In genomic region chr13:41995946-41996345, GRCh38 we compare ENCODE assay signal across 10 cellular contexts. TPM values are rescaled to one million over a fixed set of nuclear protein-coding genes. Genes with fewer than 3 reads are reported as not detected.
DNase-seq lines count a peak whose midpoint lies in the region; TF ChIP-seq lines count a peak whose summit lies in the region.
"Had no signal": no experiment of that assay in that cellular context is flagged by ENCODE, and none has a peak within 500 bp of the region (broad histone marks: within the 10 kb centered on the region; RNA-seq: fewer than 3 reads in every experiment).

No MANE protein-coding gene starts in this region.

- H2BK15ac ChIP-seq in mesenchymal stem cell (ENCODE audit: low read depth, poor library complexity, severe bottlenecking): no peak overlapping the region

- no peaks in the 10 kb centered on the region for H3K79me1 ChIP-seq in mesenchymal stem cell (replicated peaks; ENCODE audit: low read length, poor library complexity, severe bottlenecking)

- no peak overlapping the region for H4K91ac ChIP-seq in mesenchymal stem cell (ENCODE audit: low read length)

- no peak overlapping the region for H3K4me3 ChIP-seq in HEK293 (ENCODE audit: low read depth, low read length)
- no peak overlapping the region for H3K4me3 ChIP-seq in mesenchymal stem cell (ENCODE audit: insufficient read depth in 1 of 2, low read depth in 1 of 2, low read length in 2 of 2)

- H2AK5ac ChIP-seq in mesenchymal stem cell (ENCODE audit: low read length, severe bottlenecking): no peak overlapping the region

- H3K14ac ChIP-seq in mesenchymal stem cell (ENCODE audit: low read length in 2 of 2): no peak overlapping the region

- H3K9ac ChIP-seq in mesenchymal stem cell (ENCODE audit: low read length): no peak overlapping the region

- no peaks in the 10 kb centered on the region for H3K9me3 ChIP-seq in HEK293 (ENCODE audit: control insufficient read depth, insufficient read depth, low read depth, low read length)
- no peaks in the 10 kb centered on the region for H3K9me3 ChIP-seq in mesenchymal stem cell (ENCODE audit: control insufficient read depth, low read length)

- peaks cover 4 to 17% of the 10 kb centered on the region in 2 experiments for H3K27me3 ChIP-seq in mesenchymal stem cell (ENCODE audit: control insufficient read depth in 1 of 2, insufficient read depth in 1 of 2, low read length in 2 of 2)

- no peak overlapping the region for H2BK5ac ChIP-seq in mesenchymal stem cell (ENCODE audit: low read depth, low read length, poor library complexity, severe bottlenecking)

- TF ChIP-seq CTCF in HEK293 (tag by site-specific recombination; IDR thresholded peaks at IDR 0.05): no peak

- WGBS in mesenchymal stem cell: 64% methylated on average over 4 of the region's 5 CpGs

- DNase-seq in EH (ENCODE audit: low read depth) (peak; percentile 26), mesenchymal stem cell (peak; percentile 27), foreskin melanocyte (no peak), midbrain (lab: John Stamatoyannopoulos, UW) (no peak), NCI-H524 (lab: John Stamatoyannopoulos, UW) (no peak)
- peak in 2 of 3 experiments; percentile 15 to 16 for DNase-seq in activated CD8-positive, alpha-beta memory T cell treated with anti-CD3 and anti-CD28 coated beads for 48 hours (ENCODE audit: low read depth in 2 of 3, low spot score in 2 of 3)
- DNase-seq: cerebellar nuclear complex, NCI-H2171 treated with DMSO at 0.1 percent for 48 hours, nucleus accumbens had no signal

- H4K8ac ChIP-seq in mesenchymal stem cell (ENCODE audit: low read length): no peak overlapping the region

- H3K27ac ChIP-seq in HEK293 (ENCODE audit: extremely low read depth, low read depth, low read length) (no peak overlapping the region), mesenchymal stem cell (ENCODE audit: low read length, poor library complexity, severe bottlenecking) (no peak overlapping the region)

- CTCF ChIA-PET in HEK293 (lab: Yijun Ruan, JAX): no interaction called here

- H3K36me3 ChIP-seq in HEK293 (ENCODE audit: control insufficient read depth in 2 of 2, insufficient read depth in 1 of 2, low read length in 2 of 2) (no peaks in the 10 kb centered on the region), mesenchymal stem cell (ENCODE audit: control insufficient read depth in 1 of 2, insufficient read depth in 2 of 2, low read depth in 1 of 2, low read length in 2 of 2) (no peaks in the 10 kb centered on the region)

- H3K4me2 ChIP-seq in mesenchymal stem cell (ENCODE audit: low read length, poor library complexity, severe bottlenecking): no peak overlapping the region

- H3K4me1 ChIP-seq in HEK293 (ENCODE audit: control insufficient read depth, insufficient read depth, low read length) (no peaks in the 10 kb centered on the region), mesenchymal stem cell (ENCODE audit: control insufficient read depth, insufficient read depth, low read depth, low read length) (no peaks in the 10 kb centered on the region)

- no peak overlapping the region for H2AFZ ChIP-seq in mesenchymal stem cell (ENCODE audit: low read depth, low read length)

- H2BK120ac ChIP-seq in mesenchymal stem cell (ENCODE audit: low read depth, low read length): no peak overlapping the region

- H3K23ac ChIP-seq in mesenchymal stem cell (ENCODE audit: low read length in 2 of 2): no peak overlapping the region

- H3K18ac ChIP-seq in mesenchymal stem cell (ENCODE audit: low read depth in 1 of 2, low read length in 2 of 2): no peak overlapping the region

- H2BK12ac ChIP-seq in mesenchymal stem cell (ENCODE audit: low read length in 2 of 2): no peak overlapping the region

- no peak overlapping the region for H3K4ac ChIP-seq in mesenchymal stem cell (ENCODE audit: low read depth in 1 of 2, low read length in 2 of 2)

- POLR2A ChIA-PET in HEK293 (lab: Yijun Ruan, JAX): no interaction called here

TF ChIP-seq in HEK293, 187 proteins besides CTCF, POLR2A, EP300 and RAD21:
- TF ChIP-seq ZNF19 (tag by site-specific recombination; IDR thresholded peaks at IDR 0.05; ENCODE audit: low read depth) (no peak), EGR2 (tag by site-specific recombination; IDR thresholded peaks at IDR 0.05; ENCODE audit: low read depth) (peak; percentile 23; the same call in 1 of the 2 replicates), ZNF660 (tag by site-specific recombination; IDR thresholded peaks at IDR 0.05) (peak; percentile 99), ZFHX2 (tag by site-specific recombination; conservative IDR thresholded peaks at IDR 0.05) (peak; percentile 66), SP7 (tag by site-specific recombination; IDR thresholded peaks at IDR 0.05) (0 out of 2 replicates have a peak, but pooled peaks have one; percentile 15), ZNF214 (tag by site-specific recombination; IDR thresholded peaks at IDR 0.05; ENCODE audit: borderline replicate concordance) (no peak)

RNA-seq across cellular contexts. Expression of gene VWA8, which starts 35.0 kb away (rescaled TPM):
- 5.5 TPM for polyA plus RNA-seq in mesenchymal stem cell (2013, experiment 1 of 2)
- polyA plus RNA-seq in mesenchymal stem cell (2013, experiment 2 of 2): 6.1 TPM

RNA-seq across cellular contexts. Expression of gene DGKH, which starts 52.5 kb away (rescaled TPM):
- 3.5 TPM for polyA plus RNA-seq in mesenchymal stem cell (2013, experiment 1 of 2)
- 3.9 TPM for polyA plus RNA-seq in mesenchymal stem cell (2013, experiment 2 of 2)

Comparison
In these comparisons a context has a peak if more than half of its experiments do, and no peak if none do; other contexts are left out.
1. DNase-seq: peak in EH (single experiment), activated CD8-positive, alpha-beta memory T cell treated with anti-CD3 and anti-CD28 coated beads for 48 hours (2 of 3) and mesenchymal stem cell (single experiment); none in foreskin melanocyte (single experiment), midbrain (single experiment) and NCI-H524 (0 of 2).